Comparison of ENCODE assay signal across 10 cellular contexts in the genomic region with DNA sequence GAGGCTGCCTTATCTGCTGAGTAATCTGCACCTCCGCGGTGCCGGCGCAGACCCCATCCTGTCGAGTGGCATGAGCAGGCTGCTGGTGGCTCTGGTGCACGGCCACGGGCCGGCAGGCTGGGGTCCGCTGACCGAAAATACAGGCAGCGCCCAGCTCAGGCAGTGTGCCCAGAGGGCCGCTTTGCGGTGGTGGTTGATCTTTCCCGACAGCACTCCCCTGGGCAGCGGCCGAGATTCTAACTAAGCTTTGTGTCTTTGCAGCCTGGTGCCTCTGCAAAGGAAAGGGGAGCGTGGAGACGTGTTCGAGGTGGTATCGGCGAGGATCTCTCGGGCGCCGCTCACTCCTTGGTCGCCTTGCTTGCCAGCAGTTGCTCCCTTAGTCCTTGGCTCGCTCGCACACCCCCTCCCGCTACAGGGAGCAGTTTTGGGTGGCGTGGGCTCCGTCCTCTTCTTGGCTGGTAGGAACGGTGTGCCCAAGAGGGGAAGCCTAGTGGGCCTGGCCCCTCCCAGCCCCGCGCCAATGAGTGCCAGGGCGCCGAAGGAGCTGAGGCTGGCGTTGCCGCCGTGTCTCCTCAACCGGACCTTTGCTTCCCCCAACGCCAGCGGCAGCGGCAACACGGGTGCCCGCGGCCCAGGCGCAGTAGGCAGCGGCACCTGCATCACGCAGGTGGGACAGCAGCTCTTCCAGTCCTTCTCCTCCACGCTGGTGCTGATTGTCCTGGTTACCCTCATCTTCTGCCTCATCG. TPM values are rescaled to one million over a fixed set of nuclear protein-coding genes. Genes with fewer than 3 reads are reported as not detected.
DNase-seq lines count a peak whose midpoint lies in the region; ATAC-seq and TF ChIP-seq lines count a peak whose summit lies in the region.
"Had no signal": no experiment of that assay in that cellular context is flagged by ENCODE, and none has a peak within 500 bp of the region (broad histone marks: within the 10 kb centered on the region; RNA-seq: fewer than 3 reads in every experiment).

No MANE protein-coding gene starts in this region.

- no peaks in the 10 kb centered on the region for H3K4me1 ChIP-seq in PC-9 (replicated peaks; ENCODE audit: insufficient read depth)

- H3K27me3 Mint-ChIP-seq in MCF 10A (ENCODE audit: insufficient read depth, unreplicated experiment) (peaks cover 35% of the 10 kb centered on the region), type B pancreatic cell (peaks cover 82% of the 10 kb centered on the region)

- H3K9me3 Mint-ChIP-seq in MCF 10A (ENCODE audit: unreplicated experiment) (no peaks in the 10 kb centered on the region), type B pancreatic cell (no peaks in the 10 kb centered on the region)

- ATAC-seq in HG02610 (IDR thresholded peaks at IDR 0.05; ENCODE audit: unreplicated experiment) (no peak), HG02759 (IDR thresholded peaks at IDR 0.05; ENCODE audit: unreplicated experiment) (no peak)

- peaks cover 5% of the 10 kb centered on the region; the same call in 1 of the 2 replicates for H3K27me3 ChIP-seq in PC-9 (ENCODE audit: insufficient read depth, low read depth)

- H3K36me3 Mint-ChIP-seq in MCF 10A (ENCODE audit: insufficient read depth, unreplicated experiment) (no peaks in the 10 kb centered on the region), type B pancreatic cell (no peaks in the 10 kb centered on the region)

- H3K4me3 ChIP-seq in PC-9: no peak overlapping the region

- H3K27ac Mint-ChIP-seq in MCF 10A (ENCODE audit: low read depth, unreplicated experiment) (no peak overlapping the region), type B pancreatic cell (no peak overlapping the region)
- H3K27ac Mint-ChIP-seq: CD4-positive, alpha-beta T cell had no signal

- no peak overlapping the region for H3K27ac ChIP-seq in PC-9

- no TSS peak for BruUV-seq in MCF 10A (replicated peaks; lab: Mats Ljungman, UMichigan)
- no TSS peak for BruUV-seq in PC-9 (replicated peaks; lab: Mats Ljungman, UMichigan)

- POLR2A ChIA-PET in MCF 10A (lab: Yijun Ruan, JAX) (no interaction called here), PC-9 (lab: Charles Lee; ENCODE audit: unreplicated experiment) (no interaction called here)

- peak overlapping the region; percentile 60 for H3K4me3 Mint-ChIP-seq in MCF 10A (ENCODE audit: unreplicated experiment)
- peak overlapping the region; percentile 81 for H3K4me3 Mint-ChIP-seq in type B pancreatic cell
- H3K4me3 Mint-ChIP-seq: CD4-positive, alpha-beta T cell had no signal

- H3K9me2 ChIP-seq in PC-9 (ENCODE audit: insufficient read depth): no peaks in the 10 kb centered on the region

- H3K9me3 ChIP-seq in PC-9 (ENCODE audit: insufficient read depth, low read depth): no peaks in the 10 kb centered on the region

- H3K4me2 ChIP-seq in PC-9: no peak overlapping the region

- H3K36me3 ChIP-seq in PC-9 (ENCODE audit: low read depth): no peaks in the 10 kb centered on the region

- no peaks in the 10 kb centered on the region; the same call in 1 of the 2 replicates for H4K20me1 ChIP-seq in PC-9 (ENCODE audit: insufficient read depth)

- no peaks in the 10 kb centered on the region for H3F3A ChIP-seq in PC-9 (ENCODE audit: insufficient read depth, low read depth)

- TF ChIP-seq CTCF in MCF 10A (IDR thresholded peaks at IDR 0.05; ENCODE audit: unreplicated experiment) (no peak), type B pancreatic cell (conservative IDR thresholded peaks at IDR 0.05) (no peak), PC-9 (conservative IDR thresholded peaks at IDR 0.05) (no peak)

- CTCF ChIA-PET in MCF 10A (lab: Yijun Ruan, JAX) (interaction anchor here (0.6 kb wide), 1 partner anchor 23 kb away, joined by 3 read pairs; no protein-coding TSS in a partner anchor), PC-9 (lab: Charles Lee) (no interaction called here)

- H2AFZ ChIP-seq in PC-9: no peak overlapping the region

- H3K4me1 Mint-ChIP-seq in MCF 10A (ENCODE audit: insufficient read depth, unreplicated experiment) (peaks cover 8% of the 10 kb centered on the region), type B pancreatic cell (ENCODE audit: unreplicated experiment) (no peaks in the 10 kb centered on the region)

- intact Hi-C loops in MCF 10A (cut with micrococcal nuclease) (no loop called here), PC-9 (cut with micrococcal nuclease; ENCODE audit: unreplicated experiment) (no loop called here)

- H3K79me2 ChIP-seq in PC-9 (ENCODE audit: low read depth): no peaks in the 10 kb centered on the region

- DNase-seq in SHP77 (lab: John Stamatoyannopoulos, UW) (peak; percentile 19 to 38), SHP77 treated with DMSO at 0.1 percent for 48 hours (lab: John Stamatoyannopoulos, UW) (no peak), MCF 10A (ENCODE audit: unreplicated experiment) (no peak), iPS-NIHi11 (ENCODE audit: low spot score) (peak; percentile 18), type B pancreatic cell (ENCODE audit: extremely low spot score, unreplicated experiment) (no peak), PC-9 (no peak)
- DNase-seq: CD4-positive, alpha-beta T cell had no signal

RNA-seq across cellular contexts. Expression of gene C11orf87, which starts 1.3 kb away (rescaled TPM):
- total RNA-seq in MCF 10A (2022) (not detected in 2 replicates), type B pancreatic cell (ENCODE audit: low replicate concordance) (0.33 and 5.3 TPM in 2 replicates), PC-9 (2021) (not detected in 2 replicates)
- total RNA-seq: CD4-positive, alpha-beta T cell; SK-MEL-5 had no signal

Comparison
In these comparisons a context has a peak if more than half of its experiments do, and no peak if none do; other contexts are left out.
1. DNase-seq: peak in SHP77 (2 of 2) and iPS-NIHi11 (single experiment); none in SHP77 treated with DMSO at 0.1 percent for 48 hours (single experiment), MCF 10A (single experiment), type B pancreatic cell (single experiment) and PC-9 (0 of 2).